ENCODE assay signal across 3 cellular contexts in the genomic region with DNA sequence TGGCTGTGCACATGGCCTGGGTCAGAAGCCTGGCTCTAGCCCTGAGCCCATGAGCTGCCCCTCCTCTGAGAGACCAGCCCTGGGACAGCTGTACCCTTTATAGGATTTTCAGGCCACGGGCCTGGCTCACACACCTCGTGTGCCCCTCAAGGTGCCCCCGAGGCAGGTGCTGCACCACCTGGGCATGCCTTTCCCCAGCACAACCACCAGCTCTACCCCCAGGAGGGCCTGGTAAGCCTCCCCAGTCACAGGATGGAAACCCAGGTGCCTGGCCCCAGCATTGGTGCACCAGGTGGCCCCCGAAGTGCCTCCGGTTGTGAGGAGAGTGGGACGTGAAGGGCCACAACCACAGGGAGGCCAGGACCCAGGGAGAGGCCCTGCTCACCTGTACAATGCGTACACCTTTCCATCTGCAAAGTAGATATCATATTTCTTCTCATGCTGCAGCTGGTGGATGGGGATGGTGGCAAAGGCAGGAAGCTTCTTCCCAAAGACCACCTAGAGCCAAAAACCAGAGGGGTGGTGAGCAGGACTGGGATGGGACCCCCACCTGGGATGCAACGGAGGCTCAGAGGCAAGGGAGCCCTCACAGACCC.
A peak's percentile ranks its signal among the peaks of the same experiment; 100 is the strongest.
TF ChIP-seq lines count a peak whose summit lies in the region.

No MANE protein-coding gene starts in this region.

TF ChIP-seq in A549, 52 proteins besides CTCF, POLR2A, EP300 and RAD21:
- TF ChIP-seq, protein P1, sequence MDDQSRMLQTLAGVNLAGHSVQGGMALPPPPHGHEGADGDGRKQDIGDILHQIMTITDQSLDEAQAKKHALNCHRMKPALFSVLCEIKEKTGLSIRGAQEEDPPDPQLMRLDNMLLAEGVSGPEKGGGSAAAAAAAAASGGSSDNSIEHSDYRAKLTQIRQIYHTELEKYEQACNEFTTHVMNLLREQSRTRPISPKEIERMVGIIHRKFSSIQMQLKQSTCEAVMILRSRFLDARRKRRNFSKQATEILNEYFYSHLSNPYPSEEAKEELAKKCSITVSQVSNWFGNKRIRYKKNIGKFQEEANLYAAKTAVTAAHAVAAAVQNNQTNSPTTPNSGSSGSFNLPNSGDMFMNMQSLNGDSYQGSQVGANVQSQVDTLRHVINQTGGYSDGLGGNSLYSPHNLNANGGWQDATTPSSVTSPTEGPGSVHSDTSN (IDR thresholded peaks at IDR 0.05): no peak
- TF ChIP-seq SREBF2 (IDR thresholded peaks at IDR 0.05): no peak
- no peak for TF ChIP-seq ZSCAN20 (CRISPR knock-in tag; IDR thresholded peaks at IDR 0.05)
- TF ChIP-seq RFX5 (IDR thresholded peaks at IDR 0.05): no peak
- TF ChIP-seq HEYL (CRISPR knock-in tag; IDR thresholded peaks at IDR 0.05): no peak
- TF ChIP-seq NR3C1 (IDR thresholded peaks at IDR 0.05): no peak
- TF ChIP-seq ZC3H11A (IDR thresholded peaks at IDR 0.05): no peak
- TF ChIP-seq HDAC2 (IDR thresholded peaks at IDR 0.05): no peak
- no peak for TF ChIP-seq KDM1A (IDR thresholded peaks at IDR 0.05; ENCODE audit: low read depth)
- TF ChIP-seq, protein P2, sequence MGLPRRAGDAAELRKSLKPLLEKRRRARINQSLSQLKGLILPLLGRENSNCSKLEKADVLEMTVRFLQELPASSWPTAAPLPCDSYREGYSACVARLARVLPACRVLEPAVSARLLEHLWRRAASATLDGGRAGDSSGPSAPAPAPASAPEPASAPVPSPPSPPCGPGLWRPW (IDR thresholded peaks at IDR 0.05): no peak
- TF ChIP-seq HOXB13 (CRISPR knock-in tag; IDR thresholded peaks at IDR 0.05; ENCODE audit: low read depth): no peak

TF ChIP-seq in HCT116, 20 proteins besides CTCF, POLR2A, EP300 and RAD21:
- no peak for TF ChIP-seq JUND (IDR thresholded peaks at IDR 0.05)
- TF ChIP-seq EGR1 (IDR thresholded peaks at IDR 0.05; ENCODE audit: low read depth): no peak
- no peak for TF ChIP-seq ELF1 (IDR thresholded peaks at IDR 0.05; ENCODE audit: borderline replicate concordance, low read depth)
- TF ChIP-seq CBX3 (IDR thresholded peaks at IDR 0.05; ENCODE audit: low read depth): no peak
- TF ChIP-seq SIN3A (IDR thresholded peaks at IDR 0.05; ENCODE audit: low read depth): no peak
- no peak for TF ChIP-seq YY1 (IDR thresholded peaks at IDR 0.05; ENCODE audit: extremely low read depth, insufficient replicate concordance, low read depth, low read length)
TF ChIP-seq in HCT116: peak in this region for 0.

TF ChIP-seq in K562, 482 proteins besides CTCF, POLR2A, EP300 and RAD21:
- TF ChIP-seq, protein P3, sequence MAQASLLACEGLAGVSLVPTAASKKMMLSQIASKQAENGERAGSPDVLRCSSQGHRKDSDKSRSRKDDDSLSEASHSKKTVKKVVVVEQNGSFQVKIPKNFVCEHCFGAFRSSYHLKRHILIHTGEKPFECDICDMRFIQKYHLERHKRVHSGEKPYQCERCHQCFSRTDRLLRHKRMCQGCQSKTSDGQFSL (CRISPR knock-in tag; IDR thresholded peaks at IDR 0.05): 0 out of 2 replicates have a peak, but pooled peaks have one; percentile 6
- TF ChIP-seq, protein P3 (tag; IDR thresholded peaks at IDR 0.05): no peak
- TF ChIP-seq MEF2A (IDR thresholded peaks at IDR 0.05; ENCODE audit: control insufficient read depth, low read depth, low read length): no peak
- TF ChIP-seq NFRKB (IDR thresholded peaks at IDR 0.05; ENCODE audit: low read depth): no peak
- TF ChIP-seq HDGF (IDR thresholded peaks at IDR 0.05): 0 out of 2 replicates have a peak, but pooled peaks have one; percentile 48
- no peak for TF ChIP-seq NCOA1 (IDR thresholded peaks at IDR 0.05; ENCODE audit: low read depth)
- no peak for TF ChIP-seq PRMT5 (CRISPR knock-in tag; IDR thresholded peaks at IDR 0.05)
- 0 out of 2 replicates have a peak, but pooled peaks have one; percentile 8 for TF ChIP-seq GTF2F1 (IDR thresholded peaks at IDR 0.05; ENCODE audit: low read depth, low read length)
- TF ChIP-seq, protein P4, sequence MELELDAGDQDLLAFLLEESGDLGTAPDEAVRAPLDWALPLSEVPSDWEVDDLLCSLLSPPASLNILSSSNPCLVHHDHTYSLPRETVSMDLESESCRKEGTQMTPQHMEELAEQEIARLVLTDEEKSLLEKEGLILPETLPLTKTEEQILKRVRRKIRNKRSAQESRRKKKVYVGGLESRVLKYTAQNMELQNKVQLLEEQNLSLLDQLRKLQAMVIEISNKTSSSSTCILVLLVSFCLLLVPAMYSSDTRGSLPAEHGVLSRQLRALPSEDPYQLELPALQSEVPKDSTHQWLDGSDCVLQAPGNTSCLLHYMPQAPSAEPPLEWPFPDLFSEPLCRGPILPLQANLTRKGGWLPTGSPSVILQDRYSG (tag; conservative IDR thresholded peaks at IDR 0.05; ENCODE audit: low read depth): no peak
- TF ChIP-seq FOXA1 (IDR thresholded peaks at IDR 0.05; ENCODE audit: borderline replicate concordance): no peak
- TF ChIP-seq SNIP1 (IDR thresholded peaks at IDR 0.05; ENCODE audit: low read depth): no peak
- no peak for TF ChIP-seq ETS2 (tag; IDR thresholded peaks at IDR 0.05; ENCODE audit: borderline replicate concordance, poor library complexity, severe bottlenecking)
- TF ChIP-seq, protein P5, sequence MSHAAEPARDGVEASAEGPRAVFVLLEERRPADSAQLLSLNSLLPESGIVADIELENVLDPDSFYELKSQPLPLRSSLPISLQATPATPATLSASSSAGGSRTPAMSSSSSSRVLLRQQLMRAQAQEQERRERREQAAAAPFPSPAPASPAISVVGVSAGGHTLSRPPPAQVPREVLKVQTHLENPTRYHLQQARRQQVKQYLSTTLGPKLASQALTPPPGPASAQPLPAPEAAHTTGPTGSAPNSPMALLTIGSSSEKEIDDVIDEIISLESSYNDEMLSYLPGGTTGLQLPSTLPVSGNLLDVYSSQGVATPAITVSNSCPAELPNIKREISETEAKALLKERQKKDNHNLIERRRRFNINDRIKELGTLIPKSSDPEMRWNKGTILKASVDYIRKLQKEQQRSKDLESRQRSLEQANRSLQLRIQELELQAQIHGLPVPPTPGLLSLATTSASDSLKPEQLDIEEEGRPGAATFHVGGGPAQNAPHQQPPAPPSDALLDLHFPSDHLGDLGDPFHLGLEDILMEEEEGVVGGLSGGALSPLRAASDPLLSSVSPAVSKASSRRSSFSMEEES (CRISPR knock-in tag; IDR thresholded peaks at IDR 0.05): no peak
- no peak for TF ChIP-seq ZNF76 (CRISPR knock-in tag; IDR thresholded peaks at IDR 0.05; ENCODE audit: borderline replicate concordance)
- no peak for TF ChIP-seq FOXP1 (CRISPR knock-in tag; IDR thresholded peaks at IDR 0.05)
- TF ChIP-seq, protein P6, sequence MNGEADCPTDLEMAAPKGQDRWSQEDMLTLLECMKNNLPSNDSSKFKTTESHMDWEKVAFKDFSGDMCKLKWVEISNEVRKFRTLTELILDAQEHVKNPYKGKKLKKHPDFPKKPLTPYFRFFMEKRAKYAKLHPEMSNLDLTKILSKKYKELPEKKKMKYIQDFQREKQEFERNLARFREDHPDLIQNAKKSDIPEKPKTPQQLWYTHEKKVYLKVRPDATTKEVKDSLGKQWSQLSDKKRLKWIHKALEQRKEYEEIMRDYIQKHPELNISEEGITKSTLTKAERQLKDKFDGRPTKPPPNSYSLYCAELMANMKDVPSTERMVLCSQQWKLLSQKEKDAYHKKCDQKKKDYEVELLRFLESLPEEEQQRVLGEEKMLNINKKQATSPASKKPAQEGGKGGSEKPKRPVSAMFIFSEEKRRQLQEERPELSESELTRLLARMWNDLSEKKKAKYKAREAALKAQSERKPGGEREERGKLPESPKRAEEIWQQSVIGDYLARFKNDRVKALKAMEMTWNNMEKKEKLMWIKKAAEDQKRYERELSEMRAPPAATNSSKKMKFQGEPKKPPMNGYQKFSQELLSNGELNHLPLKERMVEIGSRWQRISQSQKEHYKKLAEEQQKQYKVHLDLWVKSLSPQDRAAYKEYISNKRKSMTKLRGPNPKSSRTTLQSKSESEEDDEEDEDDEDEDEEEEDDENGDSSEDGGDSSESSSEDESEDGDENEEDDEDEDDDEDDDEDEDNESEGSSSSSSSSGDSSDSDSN (IDR thresholded peaks at IDR 0.05; ENCODE audit: borderline replicate concordance in 1 of 2, low read depth in 2 of 2, low read length in 2 of 2): no peak
- TF ChIP-seq, protein P7, sequence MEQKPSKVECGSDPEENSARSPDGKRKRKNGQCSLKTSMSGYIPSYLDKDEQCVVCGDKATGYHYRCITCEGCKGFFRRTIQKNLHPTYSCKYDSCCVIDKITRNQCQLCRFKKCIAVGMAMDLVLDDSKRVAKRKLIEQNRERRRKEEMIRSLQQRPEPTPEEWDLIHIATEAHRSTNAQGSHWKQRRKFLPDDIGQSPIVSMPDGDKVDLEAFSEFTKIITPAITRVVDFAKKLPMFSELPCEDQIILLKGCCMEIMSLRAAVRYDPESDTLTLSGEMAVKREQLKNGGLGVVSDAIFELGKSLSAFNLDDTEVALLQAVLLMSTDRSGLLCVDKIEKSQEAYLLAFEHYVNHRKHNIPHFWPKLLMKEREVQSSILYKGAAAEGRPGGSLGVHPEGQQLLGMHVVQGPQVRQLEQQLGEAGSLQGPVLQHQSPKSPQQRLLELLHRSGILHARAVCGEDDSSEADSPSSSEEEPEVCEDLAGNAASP (IDR thresholded peaks at IDR 0.05): no peak
- no peak for TF ChIP-seq PRPF4 (IDR thresholded peaks at IDR 0.05; ENCODE audit: insufficient read depth, low read depth, low read length, poor library complexity, severe bottlenecking)
- no peak for TF ChIP-seq BCOR (IDR thresholded peaks at IDR 0.05)
- TF ChIP-seq SP2 (IDR thresholded peaks at IDR 0.05; ENCODE audit: extremely low read depth, low read depth, low read length, poor library complexity, severe bottlenecking): no peak
- no peak for TF ChIP-seq ZNF766 (CRISPR knock-in tag; conservative IDR thresholded peaks at IDR 0.05)
- TF ChIP-seq ZNF143 (CRISPR knock-in tag; IDR thresholded peaks at IDR 0.05): 0 out of 2 replicates have a peak, but pooled peaks have one; percentile 11
